In the genomic region with DNA sequence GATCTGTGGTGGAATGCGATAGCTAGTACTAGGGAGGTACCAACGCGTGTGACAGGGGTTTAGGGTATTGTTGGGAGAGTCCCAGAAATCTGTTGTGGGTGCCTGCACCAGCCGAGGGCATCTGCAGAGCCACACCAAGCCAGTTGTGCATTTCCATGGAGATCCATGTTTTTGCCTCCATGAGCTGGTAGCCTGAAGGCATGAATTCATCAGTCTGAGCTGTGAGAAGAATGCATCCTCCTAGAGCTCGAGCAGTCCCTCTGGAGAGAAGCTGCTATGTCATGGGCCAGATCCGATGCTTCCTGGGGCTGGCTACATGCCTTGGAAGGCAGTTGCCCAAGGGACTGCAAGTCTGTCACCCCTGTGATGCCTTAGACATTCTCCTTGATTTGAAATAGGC, we compare ENCODE assay signal across 20 cellular contexts. TPM values are rescaled to one million over a fixed set of nuclear protein-coding genes. Genes with fewer than 3 reads are reported as not detected.
DNase-seq lines count a peak whose midpoint lies in the region; ATAC-seq, FAIRE-seq and TF ChIP-seq lines count a peak whose summit lies in the region.
"Had no signal": no experiment of that assay in that cellular context is flagged by ENCODE, and none has a peak within 500 bp of the region (broad histone marks: within the 10 kb centered on the region; RNA-seq: fewer than 3 reads in every experiment).

No MANE protein-coding gene starts in this region.

- H2AFZ ChIP-seq in keratinocyte (ENCODE audit: control insufficient read depth, low read length) = no peak overlapping the region

- H3K4me2 ChIP-seq in keratinocyte (ENCODE audit: control insufficient read depth, extremely low read depth, insufficient read depth, low read depth, low read length) = no peak overlapping the region

- DNase-seq in cardiac septum (ENCODE audit: low spot score) (peak; percentile 29), Right ventricle myocardium inferior (ENCODE audit: missing footprints) (no peak), amniotic stem cell (lab: John Stamatoyannopoulos, UW) (peak; percentile 10), keratinocyte (ENCODE audit: low read depth, low spot score) (peak; percentile 41), NCI-H1694 treated with DMSO at 0.1 percent for 48 hours (lab: John Stamatoyannopoulos, UW) (no peak), NCI-H524 (lab: John Stamatoyannopoulos, UW) (no peak), ascending aorta (ENCODE audit: low spot score in 2 of 2) (no peak)
- DNase-seq: activated CD4-positive, alpha-beta T cell treated with anti-CD3 and anti-CD28 coated beads for 4 hours; activated naive CD8-positive, alpha-beta T cell treated with anti-CD3 and anti-CD28 coated beads, Interleukin-2, amount 50 U/mL, for 24 hours; CD4-positive, CD25-positive, alpha-beta regulatory T cell; MV-4-11; NCI-H2081 treated with DMSO at 0.1 percent for 48 hours; NCI-H526; stimulated activated naive CD4-positive, alpha-beta T cell treated with Interleukin-2 at 50 U/mL for 16 hours had no signal

- H3K27me3 ChIP-seq in keratinocyte (ENCODE audit: control insufficient read depth, extremely low read depth, insufficient read depth, low read length) (no peaks in the 10 kb centered on the region), ascending aorta (no peaks in the 10 kb centered on the region)
- H3K27me3 ChIP-seq: pancreas, transverse colon had no signal

- H3K9me1 ChIP-seq in keratinocyte (ENCODE audit: control insufficient read depth, extremely low read depth, insufficient read depth, low read length) = no peaks in the 10 kb centered on the region

- intact Hi-C loops in cardiac septum (cut with DNase I) (no loop called here), Right ventricle myocardium inferior (cut with DNase I) (no loop called here), ascending aorta (cut with DNase I) (no loop called here)

- dilution Hi-C loops in keratinocyte (cut with MboI; ENCODE audit: extremely low pct_ligation_motif_present, low sequenced_read_pairs) = no loop called here

- ATAC-seq in Right ventricle myocardium inferior = no peak
- no peak for ATAC-seq in GM21717 (IDR thresholded peaks at IDR 0.05; ENCODE audit: unreplicated experiment)
- ATAC-seq: activated naive CD8-positive, alpha-beta T cell treated with anti-CD3 and anti-CD28 coated beads, Interleukin-2, amount 50 U/mL, for 24 hours; K562 had no signal

- TF ChIP-seq CTCF in keratinocyte (optimal IDR thresholded peaks at IDR 0.05 in 1 of 3, IDR thresholded peaks at IDR 0.05 in 1 of 3, conservative IDR thresholded peaks at IDR 0.05 in 1 of 3; ENCODE audit: extremely low read depth in 1 of 3, insufficient read depth in 2 of 3, low read length in 3 of 3) (peak in 1 of 3 experiments; percentile 22), ascending aorta (IDR thresholded peaks at IDR 0.05) (no peak)

- no peak overlapping the region for H3K27ac ChIP-seq in keratinocyte (ENCODE audit: control insufficient read depth, insufficient read depth, low read length)
- no peak overlapping the region for H3K27ac ChIP-seq in ascending aorta
- H3K27ac ChIP-seq: pancreas had no signal

- H3K36me3 ChIP-seq in keratinocyte (ENCODE audit: control insufficient read depth in 2 of 2, extremely low read depth in 1 of 2, insufficient read depth in 2 of 2, low read length in 2 of 2) = no peaks in the 10 kb centered on the region
- H3K36me3 ChIP-seq in ascending aorta = no peaks in the 10 kb centered on the region
- H3K36me3 ChIP-seq: pancreas, transverse colon had no signal

- H3K79me2 ChIP-seq in keratinocyte (ENCODE audit: control insufficient read depth, insufficient read depth, low read length) = no peaks in the 10 kb centered on the region

- no peaks in the 10 kb centered on the region for H4K20me1 ChIP-seq in keratinocyte (ENCODE audit: control insufficient read depth, extremely low read depth, insufficient read depth, low read length)

- peak; percentile 97 for FAIRE-seq in keratinocyte (lab: Jason Lieb, UNC)
- FAIRE-seq: A204.1, GM18507, K562, pancreas had no signal

- no peak overlapping the region for H3K4me3 ChIP-seq in keratinocyte (ENCODE audit: control insufficient read depth in 2 of 3, extremely low read depth in 1 of 3, insufficient read depth in 2 of 3, low read depth in 1 of 3, low read length in 3 of 3)
- no peak overlapping the region for H3K4me3 ChIP-seq in ascending aorta
- H3K4me3 ChIP-seq: K562, pancreas, transverse colon had no signal

- H3K9me3 ChIP-seq in keratinocyte (ENCODE audit: control insufficient read depth, low read depth, low read length) (no peaks in the 10 kb centered on the region), ascending aorta (no peaks in the 10 kb centered on the region)
- H3K9me3 ChIP-seq: pancreas, transverse colon had no signal

- no peak overlapping the region for H3K9ac ChIP-seq in keratinocyte (ENCODE audit: control insufficient read depth, extremely low read depth, insufficient read depth, low read length)

- H3K4me1 ChIP-seq in keratinocyte (ENCODE audit: control insufficient read depth, extremely low read depth, insufficient read depth, low read length) (peaks cover 42% of the 10 kb centered on the region), ascending aorta (no peaks in the 10 kb centered on the region)
- H3K4me1 ChIP-seq: pancreas had no signal

RNA-seq across cellular contexts. Expression of a gene that starts 57.9 kb away (rescaled TPM):
- total RNA-seq in cardiac septum (1.7 TPM), Right ventricle myocardium inferior (not detected), ascending aorta (1.6 TPM)
- 200 to 263 TPM (median 241 TPM) in 3 replicates for polyA plus RNA-seq in keratinocyte
- polyA plus RNA-seq in keratinocyte (2011; ENCODE audit: low read depth) = 48.8 TPM
- polyA plus RNA-seq in keratinocyte (2011; cell fraction: cytosol; rRNA removed) = 99.5 and 116 TPM in 2 replicates
- polyA plus RNA-seq in keratinocyte (2011; cell fraction: nucleus; rRNA removed) = 432 and 488 TPM in 2 replicates
- 63.4 and 175 TPM in 2 replicates for polyA plus RNA-seq in keratinocyte (2012; ENCODE audit: low replicate concordance)
- polyA minus RNA-seq in keratinocyte = 261 to 340 TPM (median 323 TPM) in 3 replicates
- polyA minus RNA-seq in keratinocyte (2011; cell fraction: cytosol; rRNA and poly(A)+ RNA removed) = 149 TPM
- 253 and 530 TPM in 2 replicates for polyA minus RNA-seq in keratinocyte (2011; cell fraction: nucleus; rRNA and poly(A)+ RNA removed)
- total RNA-seq: CD4-positive, CD25-positive, alpha-beta regulatory T cell had no signal
- polyA plus RNA-seq: CD4-positive, CD25-positive, alpha-beta regulatory T cell had no signal

Comparison
In these comparisons a context has a peak if more than half of its experiments do, and no peak if none do; other contexts are left out.
1. DNase-seq: peak in cardiac septum (single experiment), amniotic stem cell (single experiment) and keratinocyte (single experiment); none in Right ventricle myocardium inferior (single experiment), NCI-H1694 treated with DMSO at 0.1 percent for 48 hours (single experiment), NCI-H524 (0 of 2) and ascending aorta (0 of 2).